In genomic region chr19:10219678-10220077, GRCh38 we compare ENCODE assay signal across 8 cellular contexts. TPM values are rescaled to one million over a fixed set of nuclear protein-coding genes. Genes with fewer than 3 reads are reported as not detected.
A peak's percentile ranks its signal among the peaks of the same experiment; 100 is the strongest.
DNase-seq lines count a peak whose midpoint lies in the region; ATAC-seq and TF ChIP-seq lines count a peak whose summit lies in the region.

No MANE protein-coding gene starts in this region.

- no peak overlapping the region for H3K4me3 Mint-ChIP-seq in activated naive CD8-positive, alpha-beta T cell treated with anti-CD3 and anti-CD28 coated beads, Interleukin-2, amount 10 ng/mL, durations not matched to agents 7 days and 5 days

- no peak overlapping the region for H2BK120ac ChIP-seq in mesenchymal stem cell (ENCODE audit: low read depth, low read length)

- H2BK15ac ChIP-seq in mesenchymal stem cell (ENCODE audit: low read depth, poor library complexity, severe bottlenecking), result no peak overlapping the region

- H3K36me3 Mint-ChIP-seq in activated naive CD8-positive, alpha-beta T cell treated with anti-CD3 and anti-CD28 coated beads, Interleukin-2, amount 10 ng/mL, durations not matched to agents 7 days and 5 days, result peaks cover 3% of the 10 kb centered on the region

- intact Hi-C loops in sigmoid colon (cut with DNase I), result no loop called here

- H3K9ac ChIP-seq in mesenchymal stem cell (ENCODE audit: low read length), result no peak overlapping the region

- DNase-seq in CD1c-positive myeloid dendritic cell (ENCODE audit: extremely low spot score), result peak; percentile 34
- DNase-seq in NCI-H2029 (lab: John Stamatoyannopoulos, UW), result peak; percentile 77
- DNase-seq in activated naive CD8-positive, alpha-beta T cell treated with anti-CD3 and anti-CD28 coated beads, Interleukin-2, amount 10 ng/mL, durations not matched to agents 7 days and 5 days, result no peak
- DNase-seq in mesenchymal stem cell, result peak; percentile 36
- no peak for DNase-seq in sigmoid colon
- no peak for DNase-seq in dedifferentiated amniotic fluid mesenchymal stem cell (ENCODE audit: extremely low spot score)

- no peak for TF ChIP-seq EP300 in sigmoid colon (IDR thresholded peaks at IDR 0.05)

- H3K79me1 ChIP-seq in mesenchymal stem cell (replicated peaks; ENCODE audit: low read length, poor library complexity, severe bottlenecking), result peaks cover 3% of the 10 kb centered on the region

- no peak overlapping the region for H4K8ac ChIP-seq in mesenchymal stem cell (ENCODE audit: low read length)

- peaks cover 2% of the 10 kb centered on the region for H3K27me3 Mint-ChIP-seq in activated naive CD8-positive, alpha-beta T cell treated with anti-CD3 and anti-CD28 coated beads, Interleukin-2, amount 10 ng/mL, durations not matched to agents 7 days and 5 days

- no peaks in the 10 kb centered on the region for H3K9me3 Mint-ChIP-seq in activated naive CD8-positive, alpha-beta T cell treated with anti-CD3 and anti-CD28 coated beads, Interleukin-2, amount 10 ng/mL, durations not matched to agents 7 days and 5 days

- H2AFZ ChIP-seq in mesenchymal stem cell (ENCODE audit: low read depth, low read length), result no peak overlapping the region

- H3K27ac ChIP-seq in mesenchymal stem cell (ENCODE audit: low read length, poor library complexity, severe bottlenecking), result no peak overlapping the region
- no peak overlapping the region for H3K27ac ChIP-seq in sigmoid colon

- peak in 1 of 4 experiments; percentile 9 for TF ChIP-seq CTCF in sigmoid colon (IDR thresholded peaks at IDR 0.05)

- no peak overlapping the region for H3K4me2 ChIP-seq in mesenchymal stem cell (ENCODE audit: low read length, poor library complexity, severe bottlenecking)

- 68% methylated on average over 2 of the region's 3 CpGs for WGBS in mesenchymal stem cell
- 31 to 42% methylated on average over 3 of the region's 3 CpGs for WGBS in sigmoid colon, 2 donors

- H3K36me3 ChIP-seq in mesenchymal stem cell (ENCODE audit: control insufficient read depth in 1 of 2, insufficient read depth in 2 of 2, low read depth in 1 of 2, low read length in 2 of 2) (peaks cover 14 to 27% of the 10 kb centered on the region in 2 experiments), sigmoid colon (peaks cover 0 to 21% (median 4%) of the 10 kb centered on the region in 4 donors)

- peaks cover 3% of the 10 kb centered on the region for H3K4me1 ChIP-seq in mesenchymal stem cell (ENCODE audit: control insufficient read depth, insufficient read depth, low read depth, low read length)
- no peaks in the 10 kb centered on the region for H3K4me1 ChIP-seq in sigmoid colon

- no peak overlapping the region for H3K27ac Mint-ChIP-seq in activated naive CD8-positive, alpha-beta T cell treated with anti-CD3 and anti-CD28 coated beads, Interleukin-2, amount 10 ng/mL, durations not matched to agents 7 days and 5 days

- H3K4me1 Mint-ChIP-seq in activated naive CD8-positive, alpha-beta T cell treated with anti-CD3 and anti-CD28 coated beads, Interleukin-2, amount 10 ng/mL, durations not matched to agents 7 days and 5 days, result no peaks in the 10 kb centered on the region

- ATAC-seq in GM18511 (IDR thresholded peaks at IDR 0.05; ENCODE audit: unreplicated experiment) (peak; percentile 65), HG02610 (IDR thresholded peaks at IDR 0.05; ENCODE audit: unreplicated experiment) (no peak)
- peak; percentile 47 for ATAC-seq in activated naive CD8-positive, alpha-beta T cell treated with anti-CD3 and anti-CD28 coated beads, Interleukin-2, amount 10 ng/mL, durations not matched to agents 7 days and 5 days (ENCODE audit: low read depth)

- H3K4me3 ChIP-seq in mesenchymal stem cell (ENCODE audit: insufficient read depth in 1 of 2, low read depth in 1 of 2, low read length in 2 of 2), result no peak overlapping the region
- H3K4me3 ChIP-seq in sigmoid colon, result no peak overlapping the region

- no peak overlapping the region for H2BK12ac ChIP-seq in mesenchymal stem cell (ENCODE audit: low read length in 2 of 2)

- H3K27me3 ChIP-seq in mesenchymal stem cell (ENCODE audit: control insufficient read depth in 1 of 2, insufficient read depth in 1 of 2, low read length in 2 of 2), result no peaks in the 10 kb centered on the region
- H3K27me3 ChIP-seq in sigmoid colon, result no peaks in the 10 kb centered on the region

- H2AK5ac ChIP-seq in mesenchymal stem cell (ENCODE audit: low read length, severe bottlenecking), result no peak overlapping the region

- no peak overlapping the region for H4K91ac ChIP-seq in mesenchymal stem cell (ENCODE audit: low read length)

- H3K18ac ChIP-seq in mesenchymal stem cell (ENCODE audit: low read depth in 1 of 2, low read length in 2 of 2), result no peak overlapping the region

- POLR2A ChIA-PET in activated naive CD8-positive, alpha-beta T cell treated with anti-CD3 and anti-CD28 coated beads, Interleukin-2, amount 10 ng/mL, durations not matched to agents 7 days and 5 days (lab: Charles Lee), result interaction anchor here (0.7 kb wide), 1 partner anchor 160 kb away, joined by 5 read pairs; no protein-coding TSS in a partner anchor

- H3K23ac ChIP-seq in mesenchymal stem cell (ENCODE audit: low read length in 2 of 2), result no peak overlapping the region

- no peaks in the 10 kb centered on the region for H3K9me3 ChIP-seq in mesenchymal stem cell (ENCODE audit: control insufficient read depth, low read length)
- H3K9me3 ChIP-seq in sigmoid colon, result no peaks in the 10 kb centered on the region

- no peak overlapping the region for H3K14ac ChIP-seq in mesenchymal stem cell (ENCODE audit: low read length in 2 of 2)

- H3K4ac ChIP-seq in mesenchymal stem cell (ENCODE audit: low read depth in 1 of 2, low read length in 2 of 2), result no peak overlapping the region

- no peak for TF ChIP-seq POLR2A in sigmoid colon (IDR thresholded peaks at IDR 0.05)

- H2BK5ac ChIP-seq in mesenchymal stem cell (ENCODE audit: low read depth, low read length, poor library complexity, severe bottlenecking), result no peak overlapping the region

RNA-seq across cellular contexts. Expression of gene S1PR2, which starts 11.5 kb away (rescaled TPM):
- 1 to 10 TPM; 6.4 to 7.1 TPM for total RNA-seq in activated naive CD8-positive, alpha-beta T cell treated with anti-CD3 and anti-CD28 coated beads, Interleukin-2, amount 10 ng/mL, durations not matched to agents 7 days and 5 days
- 8.7 TPM for polyA plus RNA-seq in mesenchymal stem cell (2013, experiment 1 of 2)
- polyA plus RNA-seq in mesenchymal stem cell (2013, experiment 2 of 2), result 8.2 TPM
- total RNA-seq in sigmoid colon, result 10 to 100 TPM in 3 of 4 donors, 1 to 10 TPM in 1; 7.1 to 13.0 (median 10.6) TPM
- polyA plus RNA-seq in sigmoid colon, result 1 to 10 TPM; 1.2 to 3.6 (median 3.5) TPM

RNA-seq across cellular contexts. Expression of gene DNMT1, which starts 24.9 kb away (rescaled TPM):
- total RNA-seq in activated naive CD8-positive, alpha-beta T cell treated with anti-CD3 and anti-CD28 coated beads, Interleukin-2, amount 10 ng/mL, durations not matched to agents 7 days and 5 days, result 100 to 1,000 TPM; 347 to 384 TPM
- 37.1 TPM for polyA plus RNA-seq in mesenchymal stem cell (2013, experiment 1 of 2)
- 34.8 TPM for polyA plus RNA-seq in mesenchymal stem cell (2013, experiment 2 of 2)
- total RNA-seq in sigmoid colon, result 10 to 100 TPM; 22.1 to 47.6 (median 34.9) TPM
- polyA plus RNA-seq in sigmoid colon, result 10 to 100 TPM; 12.0 to 47.9 (median 13.6) TPM

RNA-seq across cellular contexts. Expression of gene MRPL4, which starts 32.3 kb away (rescaled TPM):
- total RNA-seq in activated naive CD8-positive, alpha-beta T cell treated with anti-CD3 and anti-CD28 coated beads, Interleukin-2, amount 10 ng/mL, durations not matched to agents 7 days and 5 days, result 10 to 100 TPM; 55.8 to 59.9 TPM
- polyA plus RNA-seq in mesenchymal stem cell (2013, experiment 1 of 2), result 38.3 TPM
- 39.0 TPM for polyA plus RNA-seq in mesenchymal stem cell (2013, experiment 2 of 2)
- total RNA-seq in sigmoid colon, result 10 to 100 TPM; 37.9 to 68.9 (median 62.8) TPM
- 10 to 100 TPM; 45.1 to 85.2 (median 51.1) TPM for polyA plus RNA-seq in sigmoid colon

RNA-seq across cellular contexts. Expression of gene ICAM1, which starts 51.2 kb away (rescaled TPM):
- 10 to 100 TPM in 1 of 2 experiments, 1 to 10 TPM in 1; 9.5 to 11.7 TPM for total RNA-seq in activated naive CD8-positive, alpha-beta T cell treated with anti-CD3 and anti-CD28 coated beads, Interleukin-2, amount 10 ng/mL, durations not matched to agents 7 days and 5 days
- 73.0 TPM for polyA plus RNA-seq in mesenchymal stem cell (2013, experiment 1 of 2)
- 70.2 TPM for polyA plus RNA-seq in mesenchymal stem cell (2013, experiment 2 of 2)
- total RNA-seq in sigmoid colon, result 10 to 100 TPM; 11.0 to 33.1 (median 13.5) TPM
- 10 to 100 TPM in 2 of 3 donors, 1 to 10 TPM in 1; 5.4 to 27.0 (median 15.7) TPM for polyA plus RNA-seq in sigmoid colon

Comparison
In these comparisons a context has a peak if more than half of its experiments do, and no peak if none do; other contexts are left out.
1. DNase-seq: peak in CD1c-positive myeloid dendritic cell (single experiment), NCI-H2029 (single experiment) and mesenchymal stem cell (single experiment); none in activated naive CD8-positive, alpha-beta T cell treated with anti-CD3 and anti-CD28 coated beads, Interleukin-2, amount 10 ng/mL, durations not matched to agents 7 days and 5 days (single experiment), sigmoid colon (single experiment) and dedifferentiated amniotic fluid mesenchymal stem cell (single experiment).
2. RNA of gene DNMT1, which starts 24.9 kb away (total RNA-seq): 347 to 384 TPM in activated naive CD8-positive, alpha-beta T cell treated with anti-CD3 and anti-CD28 coated beads, Interleukin-2, amount 10 ng/mL, durations not matched to agents 7 days and 5 days; 22.1 to 47.6 TPM in sigmoid colon; every median in the first group is over 4 times any median in the second.